Comparison of ENCODE assay signal across 18 cellular contexts in the genomic region with DNA sequence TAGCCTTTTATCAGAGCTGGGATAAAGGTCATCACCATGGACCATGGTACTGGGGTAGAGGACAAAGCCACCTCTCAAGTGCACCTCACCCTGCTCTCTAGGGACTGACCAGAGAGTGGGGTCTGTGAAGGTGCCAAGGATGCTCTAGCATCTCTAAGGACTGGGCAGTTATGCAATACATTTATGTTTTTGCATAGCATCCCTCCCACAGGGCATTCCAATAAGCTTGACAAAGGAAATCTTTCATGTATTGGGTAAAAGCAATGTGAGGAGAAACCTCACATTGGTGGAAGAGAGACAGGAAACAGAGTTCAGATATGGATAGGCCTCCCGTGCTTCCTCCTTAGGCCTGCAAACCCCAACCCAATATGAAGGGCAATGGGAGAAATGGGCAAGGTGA. TPM values are rescaled to one million over a fixed set of nuclear protein-coding genes. Genes with fewer than 3 reads are reported as not detected.
DNase-seq lines count a peak whose midpoint lies in the region; ATAC-seq and TF ChIP-seq lines count a peak whose summit lies in the region.
"Had no signal": no experiment of that assay in that cellular context is flagged by ENCODE, and none has a peak within 500 bp of the region (broad histone marks: within the 10 kb centered on the region; RNA-seq: fewer than 3 reads in every experiment).

No MANE protein-coding gene starts in this region.

- in situ Hi-C loops in GM23248 (cut with MboI) = no loop called here
- in situ Hi-C loops in transverse colon (cut with MboI; ENCODE audit: low pct_ligation_motif_present in 1 of 4, low pct_unique_long_range_greater_than_20kb in 1 of 4, low sequenced_read_pairs in 3 of 4) = no loop called here

- no peak for TF ChIP-seq POLR2A in transverse colon (IDR thresholded peaks at IDR 0.05)

- DNase-seq in GM23248 (peak; percentile 37), choroid plexus epithelial cell (ENCODE audit: low read depth) (peak; percentile 57), transverse colon (no peak), hypothalamus (lab: John Stamatoyannopoulos, UW) (no peak), NCI-H2171 treated with DMSO at 0.1 percent for 48 hours (lab: John Stamatoyannopoulos, UW) (no peak)
- DNase-seq: C1 segment of cervical spinal cord; DMS79 treated with DMSO at 0.1 percent for 48 hours; HCEC 1CT; NCI-H1694 treated with DMSO at 0.1 percent for 48 hours; NCI-H510A; NCI-H748 treated with DMSO at 0.1 percent for 48 hours; NK-92 treated with Interleukin-12 subunit alpha and Interleukin-12 subunit beta, amount 100 ng/mL, for 24 hours; SHP77 had no signal

- 74 to 88% methylated on average over 1 of the region's 1 CpG for WGBS in GM23248 (ENCODE audit: low coverage in 1 of 2, low lambda C conversion rate in 2 of 2, missing lambda C conversion rate in 2 of 2), 2 experiments
- 80 to 94% methylated on average over 1 of the region's 1 CpG for WGBS in transverse colon (ENCODE audit: low coverage in 1 of 2), 2 donors

- intact Hi-C loops in transverse colon (cut with DNase I; ENCODE audit: low total_unique reads) = no loop called here

- H3K27ac ChIP-seq in GM23248 (no peak overlapping the region), transverse colon (peak overlapping the region in 3 of 4 donors; percentile 49 to 73 (median 72))
- H3K27ac ChIP-seq: SK-N-MC had no signal

- no peak for TF ChIP-seq EP300 in transverse colon (IDR thresholded peaks at IDR 0.05; ENCODE audit: low read depth)

- H2AFZ ChIP-seq in GM23248 = no peak overlapping the region
- H2AFZ ChIP-seq: GM23338 had no signal

- H3K36me3 ChIP-seq in GM23248 (ENCODE audit: low read depth) (no peaks in the 10 kb centered on the region), mucosa of stomach (ENCODE audit: control insufficient read depth, insufficient read depth, low read length) (no peaks in the 10 kb centered on the region), transverse colon (no peaks in the 10 kb centered on the region)

- H3K9me2 ChIP-seq in GM23248 (ENCODE audit: insufficient read depth) = no peaks in the 10 kb centered on the region

- H3K4me2 ChIP-seq in GM23248 (ENCODE audit: unreplicated experiment) = peak overlapping the region; percentile 26
- H3K4me2 ChIP-seq: GM23338 had no signal

- peaks cover 38% of the 10 kb centered on the region for H3K79me2 ChIP-seq in GM23248 (ENCODE audit: insufficient read depth)

- H3K4me1 ChIP-seq in GM23248 (ENCODE audit: insufficient read depth) = peaks cover 25% of the 10 kb centered on the region
- peaks cover 78% of the 10 kb centered on the region for H3K4me1 ChIP-seq in mucosa of stomach (ENCODE audit: control insufficient read depth, insufficient read depth, low read length)
- H3K4me1 ChIP-seq in transverse colon = peaks cover 4 to 65% (median 35%) of the 10 kb centered on the region in 4 donors

- H3K9ac ChIP-seq in GM23248 (no peak overlapping the region), mucosa of stomach (ENCODE audit: low read length) (peak overlapping the region; percentile 8)

- no peak for TF ChIP-seq CTCF in choroid plexus epithelial cell (conservative IDR thresholded peaks at IDR 0.05; ENCODE audit: low read depth, low read length)
- no peak for TF ChIP-seq CTCF in transverse colon (IDR thresholded peaks at IDR 0.05)

- no peaks in the 10 kb centered on the region for H3K27me3 ChIP-seq in GM23248 (replicated peaks; ENCODE audit: insufficient read depth)
- H3K27me3 ChIP-seq in mucosa of stomach (ENCODE audit: control insufficient read depth, insufficient read depth, low read length) = no peaks in the 10 kb centered on the region
- no peaks in the 10 kb centered on the region for H3K27me3 ChIP-seq in transverse colon

- H3F3A ChIP-seq in GM23248 (ENCODE audit: insufficient read depth) = peaks cover 22% of the 10 kb centered on the region

- ATAC-seq in HG02973 (IDR thresholded peaks at IDR 0.05; ENCODE audit: unreplicated experiment) = no peak
- ATAC-seq: GM23338, K562 had no signal

- peaks cover 4% of the 10 kb centered on the region; the same call in 1 of the 2 replicates for H4K20me1 ChIP-seq in GM23248 (ENCODE audit: insufficient read depth)

- H3K9me3 ChIP-seq in GM23248 (ENCODE audit: low read depth) (no peaks in the 10 kb centered on the region), mucosa of stomach (ENCODE audit: control insufficient read depth, low read length) (no peaks in the 10 kb centered on the region), transverse colon (no peaks in the 10 kb centered on the region)

- H3K4me3 ChIP-seq in GM23248 (no peak overlapping the region), choroid plexus epithelial cell (ENCODE audit: low read depth, low read length) (no peak overlapping the region), mucosa of stomach (ENCODE audit: low read length) (no peak overlapping the region), transverse colon (no peak overlapping the region)
- H3K4me3 ChIP-seq: GM23338, K562, SK-N-MC had no signal

RNA-seq across cellular contexts. Expression of gene STK39, which starts 31.6 kb away (rescaled TPM):
- total RNA-seq in GM23248 (2014; rRNA removed; shearing (Covaris generic)) = 10.5 and 14.6 TPM in 2 replicates
- 2.5 and 3.2 TPM in 2 replicates for polyA plus RNA-seq in GM23248 (2016; fragmentation: Nextera tagmentation; extraction: Ambion mirVana)
- 10 to 100 TPM; 30.6 to 46.1 (median 36.7) TPM for total RNA-seq in transverse colon

Comparison
In these comparisons a context has a peak if more than half of its experiments do, and no peak if none do; other contexts are left out.
1. DNase-seq: peak in GM23248 (single experiment) and choroid plexus epithelial cell (single experiment); none in transverse colon (single experiment), hypothalamus (0 of 51) and NCI-H2171 treated with DMSO at 0.1 percent for 48 hours (single experiment).